Comparison of ENCODE assay signal across 19 cellular contexts in genomic region chr6:167649486-167649885, GRCh38.
DNase-seq lines count a peak whose midpoint lies in the region; ATAC-seq and TF ChIP-seq lines count a peak whose summit lies in the region.
"Had no signal": no experiment of that assay in that cellular context is flagged by ENCODE, and none has a peak within 500 bp of the region (broad histone marks: within the 10 kb centered on the region; RNA-seq: fewer than 3 reads in every experiment).

No MANE protein-coding gene starts in this region.

- no peak overlapping the region for H3K27ac ChIP-seq in spleen
- H3K27ac ChIP-seq: GM23248 had no signal

- no peak for ATAC-seq in natural killer cell treated with Interleukin-12 subunit alpha and Interleukin-12 subunit beta and Interleukin-15 and Interleukin-18, amount 100 ng/mL, for 72 hours
- ATAC-seq in natural killer cell, result no peak
- no peak for ATAC-seq in WTC11
- ATAC-seq in HG03469 (IDR thresholded peaks at IDR 0.05; ENCODE audit: unreplicated experiment), result no peak
- ATAC-seq: HCT116 had no signal

- peaks cover 0 to 8% of the 10 kb centered on the region in 2 donors for H3K4me1 Mint-ChIP-seq in natural killer cell treated with Interleukin-12 subunit alpha and Interleukin-12 subunit beta and Interleukin-15 and Interleukin-18, amount 100 ng/mL, for 72 hours (ENCODE audit: low read depth in 2 of 2)
- H3K4me1 Mint-ChIP-seq in natural killer cell (no peaks in the 10 kb centered on the region), WTC11 (peaks cover 15% of the 10 kb centered on the region), neural crest cell (peaks cover 39% of the 10 kb centered on the region)
- H3K4me1 Mint-ChIP-seq: CD4-positive, CD25-positive, alpha-beta regulatory T cell; CD8-positive, alpha-beta memory T cell had no signal

- no peak for TF ChIP-seq POLR2A in spleen (IDR thresholded peaks at IDR 0.05)

- 89 to 96% (median 95%) methylated on average over 8 of the region's 8 CpGs for WGBS in spleen, 5 donors

- H3K27ac Mint-ChIP-seq in natural killer cell treated with Interleukin-12 subunit alpha and Interleukin-12 subunit beta and Interleukin-15 and Interleukin-18, amount 100 ng/mL, for 72 hours, result no peak overlapping the region
- H3K27ac Mint-ChIP-seq in natural killer cell, result no peak overlapping the region
- no peak overlapping the region for H3K27ac Mint-ChIP-seq in WTC11
- H3K27ac Mint-ChIP-seq in neural crest cell (ENCODE audit: unreplicated experiment), result no peak overlapping the region
- H3K27ac Mint-ChIP-seq: CD4-positive, CD25-positive, alpha-beta regulatory T cell; CD8-positive, alpha-beta memory T cell; HFFc6 had no signal

- peaks cover 0 to 22% (median 7%) of the 10 kb centered on the region in 6 donors for H3K4me1 ChIP-seq in spleen
- H3K4me1 ChIP-seq: Caco-2 had no signal

- DNase-seq in natural killer cell treated with Interleukin-12 subunit alpha and Interleukin-12 subunit beta and Interleukin-15 and Interleukin-18, amount 100 ng/mL, for 72 hours (ENCODE audit: low spot score), result peak; percentile 10
- DNase-seq in natural killer cell (no peak), WTC11 (ENCODE audit: low spot score) (no peak), neural crest cell (ENCODE audit: low read depth, low spot score) (no peak), spleen (peak; percentile 32), cerebellar cortex (ENCODE audit: low spot score) (no peak), COR-L47 (lab: John Stamatoyannopoulos, UW) (no peak)
- DNase-seq: 8988T; C1 segment of cervical spinal cord; Caco-2; CD4-positive, CD25-positive, alpha-beta regulatory T cell; CD8-positive, alpha-beta memory T cell; DMS79; GDM1; GM23248; H7; HFFc6 had no signal

- CTCF ChIA-PET in WTC11 (lab: Charles Lee), result interaction anchor here (0.7 kb wide), 1 partner anchor 394 kb away, joined by 3 read pairs; no protein-coding TSS in a partner anchor

- H3K4me3 Mint-ChIP-seq in natural killer cell treated with Interleukin-12 subunit alpha and Interleukin-12 subunit beta and Interleukin-15 and Interleukin-18, amount 100 ng/mL, for 72 hours, result no peak overlapping the region
- H3K4me3 Mint-ChIP-seq in natural killer cell (no peak overlapping the region), WTC11 (no peak overlapping the region), neural crest cell (peak overlapping the region; percentile 12)
- H3K4me3 Mint-ChIP-seq: CD4-positive, CD25-positive, alpha-beta regulatory T cell; CD8-positive, alpha-beta memory T cell; HFFc6 had no signal

- POLR2A ChIA-PET in WTC11 (lab: Charles Lee), result no interaction called here

- H3K36me3 Mint-ChIP-seq in natural killer cell treated with Interleukin-12 subunit alpha and Interleukin-12 subunit beta and Interleukin-15 and Interleukin-18, amount 100 ng/mL, for 72 hours, result no peaks in the 10 kb centered on the region
- H3K36me3 Mint-ChIP-seq in natural killer cell (no peaks in the 10 kb centered on the region), WTC11 (no peaks in the 10 kb centered on the region), neural crest cell (ENCODE audit: low read depth) (peaks cover 3% of the 10 kb centered on the region)
- H3K36me3 Mint-ChIP-seq: CD4-positive, CD25-positive, alpha-beta regulatory T cell; CD8-positive, alpha-beta memory T cell had no signal

- H3K36me3 ChIP-seq in spleen, result no peaks in the 10 kb centered on the region

- H3K27me3 Mint-ChIP-seq in natural killer cell treated with Interleukin-12 subunit alpha and Interleukin-12 subunit beta and Interleukin-15 and Interleukin-18, amount 100 ng/mL, for 72 hours, result peaks cover 0 to 4% of the 10 kb centered on the region in 2 donors
- H3K27me3 Mint-ChIP-seq in natural killer cell (ENCODE audit: low read depth in 2 of 2), result peaks cover 4 to 13% of the 10 kb centered on the region in 2 donors
- H3K27me3 Mint-ChIP-seq in WTC11 (ENCODE audit: low read depth), result no peaks in the 10 kb centered on the region
- no peaks in the 10 kb centered on the region for H3K27me3 Mint-ChIP-seq in neural crest cell (ENCODE audit: low read depth)
- H3K27me3 Mint-ChIP-seq: CD4-positive, CD25-positive, alpha-beta regulatory T cell had no signal

- H3K4me3 ChIP-seq in spleen, result no peak overlapping the region
- H3K4me3 ChIP-seq: GM23248 had no signal

- H3K9me3 Mint-ChIP-seq in natural killer cell treated with Interleukin-12 subunit alpha and Interleukin-12 subunit beta and Interleukin-15 and Interleukin-18, amount 100 ng/mL, for 72 hours, result no peaks in the 10 kb centered on the region
- H3K9me3 Mint-ChIP-seq in natural killer cell, result no peaks in the 10 kb centered on the region
- peaks cover 3% of the 10 kb centered on the region; the same call in 1 of the 2 replicates for H3K9me3 Mint-ChIP-seq in WTC11
- peaks cover 4% of the 10 kb centered on the region for H3K9me3 Mint-ChIP-seq in neural crest cell
- H3K9me3 Mint-ChIP-seq: CD4-positive, CD25-positive, alpha-beta regulatory T cell had no signal

- peaks cover 0 to 3% (median 0%) of the 10 kb centered on the region in 8 donors for H3K9me3 ChIP-seq in spleen
- H3K9me3 ChIP-seq: Caco-2 had no signal

- peaks cover 0 to 6% (median 0%) of the 10 kb centered on the region in 7 donors for H3K27me3 ChIP-seq in spleen (replicated peaks in 1 of 7)

- no peak for TF ChIP-seq CTCF in natural killer cell (IDR thresholded peaks at IDR 0.05)
- TF ChIP-seq CTCF in WTC11 (IDR thresholded peaks at IDR 0.05), result no peak
- TF ChIP-seq CTCF in neural crest cell (conservative IDR thresholded peaks at IDR 0.05), result no peak
- no peak for TF ChIP-seq CTCF in spleen (IDR thresholded peaks at IDR 0.05 in 8 of 11, conservative IDR thresholded peaks at IDR 0.05 in 3 of 11)

- intact Hi-C loops in natural killer cell (cut with micrococcal nuclease), result no loop called here
- intact Hi-C loops in spleen (cut with DNase I; ENCODE audit: low total_unique reads), result no loop called here

TF ChIP-seq in WTC11, 78 proteins besides CTCF, POLR2A, EP300 and RAD21 (continues in another document):
- no peak for TF ChIP-seq SMAD4 (CRISPR knock-in tag; IDR thresholded peaks at IDR 0.05)
- TF ChIP-seq USF2 (CRISPR knock-in tag; IDR thresholded peaks at IDR 0.05), result peak; percentile 83
- TF ChIP-seq NFYB (CRISPR knock-in tag; conservative IDR thresholded peaks at IDR 0.05; ENCODE audit: low read depth), result peak; percentile 81
- no peak for TF ChIP-seq CDX4 (CRISPR knock-in tag; IDR thresholded peaks at IDR 0.05; ENCODE audit: borderline replicate concordance)
- TF ChIP-seq AFF4 (CRISPR knock-in tag; IDR thresholded peaks at IDR 0.05; ENCODE audit: borderline replicate concordance), result no peak
- TF ChIP-seq FOXP4 (CRISPR knock-in tag; IDR thresholded peaks at IDR 0.05), result no peak
- TF ChIP-seq JAZF1 (CRISPR knock-in tag; IDR thresholded peaks at IDR 0.05), result no peak
- TF ChIP-seq NFE2L1 (CRISPR knock-in tag; IDR thresholded peaks at IDR 0.05), result no peak

Comparison
In these comparisons a context has a peak if more than half of its experiments do, and no peak if none do; other contexts are left out.
1. DNase-seq: peak in natural killer cell treated with Interleukin-12 subunit alpha and Interleukin-12 subunit beta and Interleukin-15 and Interleukin-18, amount 100 ng/mL, for 72 hours (single experiment) and spleen (single experiment); none in natural killer cell (single experiment), WTC11 (single experiment), neural crest cell (single experiment), cerebellar cortex (single experiment) and COR-L47 (single experiment).